ENCODE assay signal across 8 cellular contexts in genomic region chr17:76353599-76354316, GRCh38. TPM values are rescaled to one million over a fixed set of nuclear protein-coding genes. Genes with fewer than 3 reads are reported as not detected.
DNase-seq lines count a peak whose midpoint lies in the region; ATAC-seq and TF ChIP-seq lines count a peak whose summit lies in the region.

Gene PRPSAP1 (minus strand): TSS chr17:76353916. CDS start chr17:76353703, 213 bp downstream.

- H3K27ac ChIP-seq in dorsolateral prefrontal cortex, result peak within 1 kb of the TSS; percentile 59 to 97 (median 91)

- WGBS in lower leg skin, 2 donors, result 1% methylated on average over 51 to 56 of the region's 75 CpGs

- peak in 1 of 2 donors; percentile 15 for TF ChIP-seq POLR2A in lower leg skin (IDR thresholded peaks at IDR 0.05)

- ATAC-seq in GM19324 (IDR thresholded peaks at IDR 0.05; ENCODE audit: low FRiP score, unreplicated experiment), result peak; percentile 91
- ATAC-seq in HG03520 (IDR thresholded peaks at IDR 0.05; ENCODE audit: unreplicated experiment), result peak; percentile 75

- DNase-seq in C1 segment of cervical spinal cord (lab: John Stamatoyannopoulos, UW), result peak; percentile 71 to 98 (median 92)
- DNase-seq in NCI-H69 (lab: John Stamatoyannopoulos, UW), result peak; percentile 98
- peak; percentile 69 to 70 for DNase-seq in activated CD4-positive, alpha-beta T cell treated with anti-CD3 and anti-CD28 coated beads, Interleukin-2, amount 50 U/mL, for 4 hours
- peak; percentile 80 to 92 (median 88) for DNase-seq in dorsolateral prefrontal cortex
- DNase-seq in lower leg skin (ENCODE audit: low spot score in 2 of 2), result peak; percentile 82 to 96
- DNase-seq in stimulated activated CD4-positive, alpha-beta T cell treated with anti-CD3 and anti-CD28 coated beads, Interleukin-4, amount 100 ng/mL, for 48 hours (ENCODE audit: low read depth in 2 of 2), result peak; percentile 66 to 76

- TF ChIP-seq CTCF in dorsolateral prefrontal cortex (IDR thresholded peaks at IDR 0.05 in 54 of 56, conservative IDR thresholded peaks at IDR 0.05 in 2 of 56; ENCODE audit: low read depth in 1 of 56, partially characterized antibody in 56 of 56), result peak in 55 of 56 donors; percentile 28 to 81 (median 60)
- peak in 1 of 3 donors; percentile 65 for TF ChIP-seq CTCF in lower leg skin (IDR thresholded peaks at IDR 0.05)

- intact Hi-C loops in dorsolateral prefrontal cortex (cut with DNase I), result loop anchor here (1.0 to 5.0 kb wide), 2 partner anchors 34 to 281 kb away; partner anchors contain the start of gene SRP68 (in 1 of the 2)
- intact Hi-C loops in lower leg skin (cut with DNase I; ENCODE audit: low total_unique reads), result no loop called here

- H3K4me3 ChIP-seq in dorsolateral prefrontal cortex (peak within 1 kb of the TSS; percentile 65 to 99 (median 93)), lower leg skin (ENCODE audit: low read depth, poor library complexity, severe bottlenecking) (peak within 1 kb of the TSS; percentile 69)

- no peaks in the 10 kb centered on the region for H3K27me3 ChIP-seq in dorsolateral prefrontal cortex

RNA-seq across cellular contexts. Expression of gene PRPSAP1, which starts in this region (rescaled TPM):
- 100 to 1,000 TPM in 21 of 120 experiments, 10 to 100 TPM in 99; 61.6 to 131 (median 85.2) TPM for total RNA-seq in dorsolateral prefrontal cortex
- 10 to 100 TPM; 35.8 to 72.3 (median 62.2) TPM for total RNA-seq in lower leg skin

Comparison
In these comparisons a context has a peak if more than half of its experiments do, and no peak if none do; other contexts are left out.
1. Peak in every context shown above with its lines: DNase-seq, ATAC-seq, H3K4me3 ChIP-seq and H3K27ac ChIP-seq.